ENCODE assay signal across 25 cellular contexts in genomic region chr9:124507880-124508432, GRCh38. TPM values are rescaled to one million over a fixed set of nuclear protein-coding genes. Genes with fewer than 3 reads are reported as not detected.
"Had no signal": no experiment of that assay in that cellular context is flagged by ENCODE, and none has a peak within 500 bp of the region (broad histone marks: within the 10 kb centered on the region; RNA-seq: fewer than 3 reads in every experiment).

No MANE protein-coding gene starts in this region.

- ATAC-seq: activated CD8-positive, alpha-beta memory T cell treated with anti-CD3 and anti-CD28 coated beads, Interleukin-2, amount 10 ng/mL, durations not matched to agents 7 days and 5 days; activated naive CD4-positive, alpha-beta T cell treated with anti-CD3 and anti-CD28 coated beads, Interleukin-2, amount 50 U/mL, for 72 hours; activated naive CD8-positive, alpha-beta T cell treated with anti-CD3 and anti-CD28 coated beads, Interleukin-2, amount 50 U/mL, for 24 hours had no signal

- H3K27me3 ChIP-seq: SJCRH30 had no signal

- H3K4me1 ChIP-seq: SJCRH30 had no signal

- H3K4me3 ChIP-seq: Peyer's patch, SJCRH30 had no signal

- H3K9me3 ChIP-seq: Peyer's patch, SJCRH30 had no signal

- FAIRE-seq: astrocyte, TTC549 had no signal

- H3K27ac ChIP-seq: Peyer's patch, RWPE1, SJCRH30 had no signal

- H3K36me3 ChIP-seq: Peyer's patch, SJCRH30 had no signal

- DNase-seq: activated B cell treated with CpG ODN at 0.5 μM for 24 hours; activated CD4-positive, alpha-beta T cell treated with anti-CD3 and anti-CD28 coated beads for 1 hour; activated CD4-positive, alpha-beta T cell treated with anti-CD3 and anti-CD28 coated beads, Interleukin-2, amount 10 ng/mL, durations not matched to agents 24 days and 14 days; activated CD4-positive, alpha-beta T cell treated with anti-CD3 and anti-CD28 coated beads, Interleukin-2, amount 50 U/mL, for 48 hours; activated CD8-positive, alpha-beta memory T cell treated with anti-CD3 and anti-CD28 coated beads, Interleukin-2, amount 10 ng/mL, durations not matched to agents 7 days and 5 days; activated effector memory CD4-positive, alpha-beta T cell treated with Interleukin-2 at 50 U/mL for 16 hours; activated naive CD4-positive, alpha-beta T cell; activated naive CD8-positive, alpha-beta T cell treated with anti-CD3 and anti-CD28 coated beads, Interleukin-2, amount 50 U/mL, for 24 hours; activated T-cell treated with anti-CD3 and anti-CD28 coated beads, Interleukin-2, amount 50 U/mL, for 24 hours; amygdala; NCI-H1105 treated with DMSO at 0.1 percent for 48 hours; NCI-H1436 treated with DMSO at 0.1 percent for 48 hours; NCI-H187; NCI-H2081; NCI-H510A treated with DMSO at 0.1 percent for 48 hours; NCI-H69; NK-92 treated with Interleukin-12 subunit alpha and Interleukin-12 subunit beta, amount 100 ng/mL, for 24 hours; Right ventricle myocardium superior; SJCRH30 had no signal

RNA-seq across cellular contexts. Expression of gene NR5A1, which starts 0.8 kb away (rescaled TPM):
- total RNA-seq: activated B cell treated with CpG ODN at 0.5 μM for 24 hours; activated CD4-positive, alpha-beta T cell treated with anti-CD3 and anti-CD28 coated beads, Interleukin-2, amount 10 ng/mL, durations not matched to agents 24 days and 14 days; activated CD8-positive, alpha-beta memory T cell treated with anti-CD3 and anti-CD28 coated beads, Interleukin-2, amount 10 ng/mL, durations not matched to agents 7 days and 5 days; activated naive CD4-positive, alpha-beta T cell treated with anti-CD3 and anti-CD28 coated beads, Interleukin-2, amount 50 U/mL, for 72 hours; activated T-helper 1 cell treated with anti-CD3 and anti-CD28 coated beads, Interleukin-12 subunit alpha, Interleukin-12 subunit beta, Interleukin-2, Interleukin-4 antibody, amounts not matched to agents 30 ng/mL and 10 ng/mL and 1 ng/mL, durations not matched to agents 14 hours and 24 hours and 36 hours; astrocyte; Right ventricle myocardium superior; SJCRH30 had no signal

RNA-seq across cellular contexts. Expression of gene ADGRD2, which starts 57.7 kb away (rescaled TPM):
- total RNA-seq: activated B cell treated with CpG ODN at 0.5 μM for 24 hours; activated CD4-positive, alpha-beta T cell treated with anti-CD3 and anti-CD28 coated beads, Interleukin-2, amount 10 ng/mL, durations not matched to agents 24 days and 14 days; activated CD8-positive, alpha-beta memory T cell treated with anti-CD3 and anti-CD28 coated beads, Interleukin-2, amount 10 ng/mL, durations not matched to agents 7 days and 5 days; activated naive CD4-positive, alpha-beta T cell treated with anti-CD3 and anti-CD28 coated beads, Interleukin-2, amount 50 U/mL, for 72 hours; activated T-helper 1 cell treated with anti-CD3 and anti-CD28 coated beads, Interleukin-12 subunit alpha, Interleukin-12 subunit beta, Interleukin-2, Interleukin-4 antibody, amounts not matched to agents 30 ng/mL and 10 ng/mL and 1 ng/mL, durations not matched to agents 14 hours and 24 hours and 36 hours; astrocyte; Peyer's patch; Right ventricle myocardium superior; SJCRH30 had no signal
